ENCODE assay signal across 13 cellular contexts in genomic region chr1:36859926-36860325, GRCh38.
DNase-seq lines count a peak whose midpoint lies in the region; ATAC-seq and TF ChIP-seq lines count a peak whose summit lies in the region.
"Had no signal": no experiment of that assay in that cellular context is flagged by ENCODE, and none has a peak within 500 bp of the region (broad histone marks: within the 10 kb centered on the region; RNA-seq: fewer than 3 reads in every experiment).

No MANE protein-coding gene starts in this region.

- peaks cover 1% of the 10 kb centered on the region for H3K27me3 Mint-ChIP-seq in H9 (ENCODE audit: low read depth)
- peaks cover 1% of the 10 kb centered on the region for H3K27me3 Mint-ChIP-seq in endodermal cell (ENCODE audit: insufficient read depth)
- H3K27me3 Mint-ChIP-seq in type B pancreatic cell = peaks cover 64% of the 10 kb centered on the region

- H2AFZ ChIP-seq in H9 (ENCODE audit: low read length) = no peak overlapping the region

- H3K9ac ChIP-seq in H9 (ENCODE audit: extremely low read depth, insufficient read length, low read length) (no peak overlapping the region), NT2/D1 (ENCODE audit: insufficient read length, low read depth) (peak overlapping the region; percentile 13), endodermal cell (ENCODE audit: extremely low read depth, low read length, poor library complexity, severe bottlenecking) (no peak overlapping the region)

- no peak overlapping the region for H3K4me2 ChIP-seq in H9 (ENCODE audit: insufficient read depth, insufficient read length, low read length)

- H3K4ac ChIP-seq in H9 (ENCODE audit: low read depth, low read length) = no peak overlapping the region

- H2BK15ac ChIP-seq in H9 (ENCODE audit: low read depth, low read length) = no peak overlapping the region

- no peak overlapping the region for H2BK12ac ChIP-seq in H9 (ENCODE audit: insufficient read length, low read depth, low read length)

- WGBS in H9 (ENCODE audit: extremely low coverage, insufficient read length, low lambda C conversion rate) = no CpG with 5 or more reads among the region's 10 CpGs
- WGBS in endodermal cell (ENCODE audit: insufficient coverage in 1 of 2, insufficient read length in 1 of 2), 2 experiments = 94 to 95% methylated on average over 4 to 10 of the region's 10 CpGs

- H2AK5ac ChIP-seq in H9 (ENCODE audit: insufficient read length, low read length) = no peak overlapping the region

- ATAC-seq in GM19023 (IDR thresholded peaks at IDR 0.05; ENCODE audit: unreplicated experiment) = no peak

- no peak overlapping the region for H3K4me3 ChIP-seq in NT2/D1 (ENCODE audit: insufficient read length, low read depth)
- no peak overlapping the region for H3K4me3 ChIP-seq in endodermal cell (ENCODE audit: low read length)

- H3K4me1 Mint-ChIP-seq in H9 = peaks cover 29 to 55% of the 10 kb centered on the region in 2 experiments
- peaks cover 47% of the 10 kb centered on the region for H3K4me1 Mint-ChIP-seq in endodermal cell
- H3K4me1 Mint-ChIP-seq in type B pancreatic cell (ENCODE audit: unreplicated experiment) = peaks cover 14% of the 10 kb centered on the region
- H3K4me1 Mint-ChIP-seq: CD14-positive monocyte; CD4-positive, alpha-beta memory T cell had no signal

- no peak overlapping the region for H3K18ac ChIP-seq in H9 (ENCODE audit: insufficient read length, low read depth, low read length)

- H3K56ac ChIP-seq in H9 (ENCODE audit: insufficient read length, low read depth, low read length) = no peak overlapping the region

- H3K79me1 ChIP-seq in H9 (ENCODE audit: insufficient read depth, low read depth, low read length, poor library complexity, severe bottlenecking) = no peaks in the 10 kb centered on the region

- H4K5ac ChIP-seq in H9 (ENCODE audit: insufficient read length, low read depth, low read length) = no peak overlapping the region

- no peak overlapping the region for H3K23ac ChIP-seq in H9 (ENCODE audit: insufficient read length, low read depth, low read length)

- no peaks in the 10 kb centered on the region; a peak in 1 of 5 replicates for H3K9me3 Mint-ChIP-seq in H9
- H3K9me3 Mint-ChIP-seq in endodermal cell = no peaks in the 10 kb centered on the region
- H3K9me3 Mint-ChIP-seq in type B pancreatic cell = no peaks in the 10 kb centered on the region
- H3K9me3 Mint-ChIP-seq: CD14-positive monocyte; CD4-positive, alpha-beta memory T cell had no signal

- TF ChIP-seq CTCF in H9 (conservative IDR thresholded peaks at IDR 0.05) = peak; percentile 26; the same call in 2 of the 3 replicates
- peak; percentile 29 for TF ChIP-seq CTCF in endodermal cell (conservative IDR thresholded peaks at IDR 0.05)
- TF ChIP-seq CTCF in type B pancreatic cell (conservative IDR thresholded peaks at IDR 0.05) = no peak

- H3K14ac ChIP-seq in H9 (ENCODE audit: insufficient read depth, low read length) = no peak overlapping the region

- H2BK120ac ChIP-seq in H9 (ENCODE audit: low read depth, low read length, poor library complexity, severe bottlenecking) = no peak overlapping the region

- H3K27ac ChIP-seq in H9 (ENCODE audit: insufficient read length, low read depth, low read length) (no peak overlapping the region), endodermal cell (ENCODE audit: low read depth, low read length) (no peak overlapping the region)
- H3K27ac ChIP-seq: HL-60 had no signal

- no peak overlapping the region for H2BK20ac ChIP-seq in H9 (ENCODE audit: low read depth, low read length, poor library complexity, severe bottlenecking)

- H3K4me3 Mint-ChIP-seq in H9 (no peak overlapping the region), endodermal cell (no peak overlapping the region), type B pancreatic cell (no peak overlapping the region)
- H3K4me3 Mint-ChIP-seq: CD14-positive monocyte; CD4-positive, alpha-beta memory T cell had no signal

- no peaks in the 10 kb centered on the region for H3K23me2 ChIP-seq in H9 (ENCODE audit: insufficient read length, low read depth, low read length, poor library complexity, severe bottlenecking)

- H4K8ac ChIP-seq in H9 (replicated peaks; ENCODE audit: insufficient read length, low read depth, low read length) = no peak overlapping the region

- no peaks in the 10 kb centered on the region for H3K36me3 ChIP-seq in NT2/D1 (ENCODE audit: insufficient read depth, insufficient read length, low read length)
- no peaks in the 10 kb centered on the region for H3K36me3 ChIP-seq in endodermal cell (ENCODE audit: control insufficient read depth, insufficient read depth, low read length)

- H4K20me1 ChIP-seq in H9 (ENCODE audit: control insufficient read depth, insufficient read depth, insufficient read length) = peaks cover 2% of the 10 kb centered on the region

- H3K79me2 ChIP-seq in H9 (ENCODE audit: insufficient read depth, low read length) = no peaks in the 10 kb centered on the region

- H3K9me3 ChIP-seq in H9 (ENCODE audit: control insufficient read depth, low read depth, low read length) (no peaks in the 10 kb centered on the region), NT2/D1 (ENCODE audit: insufficient read depth, low read length) (no peaks in the 10 kb centered on the region), endodermal cell (ENCODE audit: control insufficient read depth, low read length) (no peaks in the 10 kb centered on the region)

- H3K4me1 ChIP-seq in H9 (ENCODE audit: insufficient read depth, low read length) = no peaks in the 10 kb centered on the region
- peaks cover 38% of the 10 kb centered on the region for H3K4me1 ChIP-seq in NT2/D1 (ENCODE audit: insufficient read depth, insufficient read length)
- H3K4me1 ChIP-seq in endodermal cell (ENCODE audit: control insufficient read depth, insufficient read depth, low read length) = peaks cover 18% of the 10 kb centered on the region

- H3K36me3 Mint-ChIP-seq in H9 (ENCODE audit: insufficient read depth in 1 of 3, low read depth in 3 of 3) (no peaks in the 10 kb centered on the region), endodermal cell (ENCODE audit: low read depth) (no peaks in the 10 kb centered on the region), type B pancreatic cell (no peaks in the 10 kb centered on the region)
- H3K36me3 Mint-ChIP-seq: CD14-positive monocyte; CD4-positive, alpha-beta memory T cell had no signal

- DNase-seq in H9 = no peak
- DNase-seq in NT2/D1 (ENCODE audit: low read depth, low spot score) = no peak
- DNase-seq in endodermal cell = no peak
- no peak for DNase-seq in type B pancreatic cell (ENCODE audit: extremely low spot score, unreplicated experiment)
- no peak for DNase-seq in cerebellar cortex (ENCODE audit: low spot score)
- DNase-seq in activated CD4-positive, alpha-beta T cell treated with anti-CD3 and anti-CD28 coated beads, Interleukin-2, amount 50 U/mL, for 1 hour = no peak
- DNase-seq: AML-193; CD4-positive, alpha-beta memory T cell; DMS79; GF-D8 had no signal

- no peak overlapping the region for H2BK5ac ChIP-seq in H9 (ENCODE audit: insufficient read length, low read length)

- no peaks in the 10 kb centered on the region for H3K27me3 ChIP-seq in H9 (ENCODE audit: insufficient read depth, low read length)
- no peaks in the 10 kb centered on the region for H3K27me3 ChIP-seq in NT2/D1 (ENCODE audit: insufficient read depth, insufficient read length)
- H3K27me3 ChIP-seq in endodermal cell (ENCODE audit: control insufficient read depth, insufficient read depth, low read length, poor library complexity, severe bottlenecking) = no peaks in the 10 kb centered on the region

- H3T11ph ChIP-seq in H9 (ENCODE audit: low read length) = no peak overlapping the region

- H4K91ac ChIP-seq in H9 (ENCODE audit: insufficient read length, low read depth, low read length) = no peak overlapping the region

- H3K27ac Mint-ChIP-seq in H9 (no peak overlapping the region), endodermal cell (no peak overlapping the region), type B pancreatic cell (peak overlapping the region; percentile 7)
- H3K27ac Mint-ChIP-seq: CD4-positive, alpha-beta memory T cell had no signal
